Comparison of ENCODE assay signal across 36 cellular contexts in genomic region chr13:78940444-78940843, GRCh38.
"Had no signal": no experiment of that assay in that cellular context is flagged by ENCODE, and none has a peak within 500 bp of the region (broad histone marks: within the 10 kb centered on the region; RNA-seq: fewer than 3 reads in every experiment).

No MANE protein-coding gene starts in this region.

- H3K27ac Mint-ChIP-seq: activated B cell treated with CpG ODN at 0.5 μM for 24 hours; activated CD4-positive, alpha-beta memory T cell treated with anti-CD3 and anti-CD28 coated beads for 36 hours; activated CD4-positive, alpha-beta T cell treated with anti-CD3 and anti-CD28 coated beads, Interleukin-2, amount 10 ng/mL, durations not matched to agents 24 days and 14 days; activated CD8-positive, alpha-beta T cell treated with anti-CD3 and anti-CD28 coated beads for 36 hours; activated naive CD4-positive, alpha-beta T cell treated with anti-CD3 and anti-CD28 coated beads for 36 hours; activated naive CD4-positive, alpha-beta T cell treated with anti-CD3 and anti-CD28 coated beads, Interleukin-2, amount 50 U/mL, for 72 hours; activated naive CD8-positive, alpha-beta T cell treated with anti-CD3 and anti-CD28 coated beads for 36 hours; activated T-cell treated with anti-CD3 and anti-CD28 coated beads, Interleukin-2, amount 50 U/mL, for 72 hours; activated T-helper 1 cell treated with anti-CD3 and anti-CD28 coated beads, Interleukin-12 subunit alpha, Interleukin-12 subunit beta, Interleukin-2, Interleukin-4 antibody, amounts not matched to agents 30 ng/mL and 10 ng/mL and 1 ng/mL, durations not matched to agents 14 hours and 24 hours and 36 hours; activated T-helper 17 cell treated with anti-CD3 and anti-CD28 coated beads, Interleukin-2, amount 50 U/mL, for 72 hours; T-helper 1 cell treated with Interleukin-12 subunit alpha and Interleukin-12 subunit beta and Interleukin-4 antibody, amounts not matched to agents 30 μg/mL and 1 μg/mL, for 36 hours; T-helper 2 cell treated with Interferon-gamma antibody and Interleukin-4, amounts not matched to agents 5 μg/mL and 100 μg/mL, for 36 hours had no signal

- H3K9me3 ChIP-seq: adrenal gland, body of pancreas, breast epithelium had no signal

- H3K27me3 Mint-ChIP-seq: activated CD4-positive, alpha-beta memory T cell treated with anti-CD3 and anti-CD28 coated beads for 36 hours; activated CD4-positive, alpha-beta T cell treated with anti-CD3 and anti-CD28 coated beads, Interleukin-2, amount 10 ng/mL, durations not matched to agents 24 days and 14 days; activated CD8-positive, alpha-beta T cell treated with anti-CD3 and anti-CD28 coated beads for 36 hours; activated naive CD8-positive, alpha-beta T cell treated with anti-CD3 and anti-CD28 coated beads for 36 hours had no signal

- H3K27me3 ChIP-seq: adrenal gland, body of pancreas, brain microvascular endothelial cell, breast epithelium had no signal

- DNase-seq: activated B cell treated with CpG ODN at 0.5 μM for 24 hours; activated CD4-positive, alpha-beta memory T cell treated with anti-CD3 and anti-CD28 coated beads for 36 hours; activated CD4-positive, alpha-beta T cell treated with anti-CD3 and anti-CD28 coated beads for 4 hours; activated CD4-positive, alpha-beta T cell treated with anti-CD3 and anti-CD28 coated beads, Interleukin-2, amount 10 ng/mL, durations not matched to agents 24 days and 14 days; activated CD4-positive, alpha-beta T cell treated with anti-CD3 and anti-CD28 coated beads, Interleukin-2, amount 50 U/mL, for 1 hour; activated CD4-positive, alpha-beta T cell treated with anti-CD3 and anti-CD28 coated beads, Interleukin-2, amount 50 U/mL, for 4 hours; activated CD4-positive, CD25-positive, alpha-beta regulatory T cell treated with anti-CD3 and anti-CD28 coated beads, Interleukin-2, amount 50 U/mL, for 72 hours; activated CD8-positive, alpha-beta memory T cell treated with anti-CD3 and anti-CD28 coated beads, Interleukin-2, amount 50 U/mL, for 4 hours; activated CD8-positive, alpha-beta T cell treated with anti-CD3 and anti-CD28 coated beads for 36 hours; activated effector memory CD4-positive, alpha-beta T cell treated with anti-CD3 and anti-CD28 coated beads, Interleukin-2, amount 50 U/mL, for 16 hours; activated gamma-delta T cell treated with Interleukin-2 at 50 U/mL for 16 hours; activated naive CD4-positive, alpha-beta T cell; activated naive CD4-positive, alpha-beta T cell treated with anti-CD3 and anti-CD28 coated beads for 36 hours; activated naive CD4-positive, alpha-beta T cell treated with anti-CD3 and anti-CD28 coated beads, Interleukin-2, amount 50 U/mL, for 16 hours; activated naive CD8-positive, alpha-beta T cell treated with anti-CD3 and anti-CD28 coated beads for 36 hours; activated T-cell treated with anti-CD3 and anti-CD28 coated beads for 4 hours; activated T-cell treated with anti-CD3 and anti-CD28 coated beads, Interleukin-2, amount 50 U/mL, for 1 hour; activated T-cell treated with anti-CD3 and anti-CD28 coated beads, Interleukin-2, amount 50 U/mL, for 4 hours; activated T-cell treated with anti-CD3 and anti-CD28 coated beads, Interleukin-2, amount 50 U/mL, for 72 hours; adrenal gland; amniotic stem cell; aorta; body of pancreas; brain microvascular endothelial cell; central memory CD4-positive, alpha-beta T cell; T-helper 2 cell; T-helper 9 cell had no signal

- H3K4me1 ChIP-seq: adrenal gland, body of pancreas, breast epithelium had no signal

- FAIRE-seq: astrocyte, TTC549 had no signal

- H3K4me3 Mint-ChIP-seq: activated B cell treated with CpG ODN at 0.5 μM for 24 hours; activated CD4-positive, alpha-beta memory T cell treated with anti-CD3 and anti-CD28 coated beads for 36 hours; activated CD4-positive, alpha-beta T cell treated with anti-CD3 and anti-CD28 coated beads, Interleukin-2, amount 10 ng/mL, durations not matched to agents 24 days and 14 days; activated CD8-positive, alpha-beta T cell treated with anti-CD3 and anti-CD28 coated beads for 36 hours; activated naive CD4-positive, alpha-beta T cell treated with anti-CD3 and anti-CD28 coated beads for 36 hours; activated naive CD8-positive, alpha-beta T cell treated with anti-CD3 and anti-CD28 coated beads for 36 hours; activated T-cell treated with anti-CD3 and anti-CD28 coated beads, Interleukin-2, amount 50 U/mL, for 4 hours; activated T-cell treated with anti-CD3 and anti-CD28 coated beads, Interleukin-2, amount 50 U/mL, for 72 hours; activated T-helper 1 cell treated with anti-CD3 and anti-CD28 coated beads, Interleukin-12 subunit alpha, Interleukin-12 subunit beta, Interleukin-2, Interleukin-4 antibody, amounts not matched to agents 30 ng/mL and 10 ng/mL and 1 ng/mL, durations not matched to agents 14 hours and 24 hours and 36 hours; activated T-helper 17 cell treated with anti-CD3 and anti-CD28 coated beads, Interleukin-2, amount 50 U/mL, for 72 hours; T-helper 1 cell treated with Interleukin-12 subunit alpha and Interleukin-12 subunit beta and Interleukin-4 antibody, amounts not matched to agents 30 μg/mL and 1 μg/mL, for 36 hours; T-helper 2 cell treated with Interferon-gamma antibody and Interleukin-4, amounts not matched to agents 5 μg/mL and 100 μg/mL, for 36 hours had no signal

- H3K4me3 ChIP-seq: adrenal gland, body of pancreas, breast epithelium had no signal

- H3K9me3 Mint-ChIP-seq: activated B cell treated with CpG ODN at 0.5 μM for 24 hours; activated CD4-positive, alpha-beta memory T cell treated with anti-CD3 and anti-CD28 coated beads for 36 hours; activated CD4-positive, alpha-beta T cell treated with anti-CD3 and anti-CD28 coated beads, Interleukin-2, amount 10 ng/mL, durations not matched to agents 24 days and 14 days; activated CD8-positive, alpha-beta T cell treated with anti-CD3 and anti-CD28 coated beads for 36 hours; activated naive CD4-positive, alpha-beta T cell treated with anti-CD3 and anti-CD28 coated beads for 36 hours; activated naive CD4-positive, alpha-beta T cell treated with anti-CD3 and anti-CD28 coated beads, Interleukin-2, amount 50 U/mL, for 72 hours; activated naive CD8-positive, alpha-beta T cell treated with anti-CD3 and anti-CD28 coated beads for 36 hours; activated T-cell treated with anti-CD3 and anti-CD28 coated beads, Interleukin-2, amount 50 U/mL, for 4 hours; activated T-cell treated with anti-CD3 and anti-CD28 coated beads, Interleukin-2, amount 50 U/mL, for 72 hours; activated T-helper 1 cell treated with anti-CD3 and anti-CD28 coated beads, Interleukin-12 subunit alpha, Interleukin-12 subunit beta, Interleukin-2, Interleukin-4 antibody, amounts not matched to agents 30 ng/mL and 10 ng/mL and 1 ng/mL, durations not matched to agents 14 hours and 24 hours and 36 hours; activated T-helper 17 cell treated with anti-CD3 and anti-CD28 coated beads, Interleukin-2, amount 50 U/mL, for 72 hours; T-helper 1 cell treated with Interleukin-12 subunit alpha and Interleukin-12 subunit beta and Interleukin-4 antibody, amounts not matched to agents 30 μg/mL and 1 μg/mL, for 36 hours; T-helper 2 cell treated with Interferon-gamma antibody and Interleukin-4, amounts not matched to agents 5 μg/mL and 100 μg/mL, for 36 hours had no signal

- ATAC-seq: activated CD8-positive, alpha-beta T cell treated with anti-CD3 and anti-CD28 coated beads for 36 hours; activated naive CD4-positive, alpha-beta T cell treated with anti-CD3 and anti-CD28 coated beads, Interleukin-2, amount 50 U/mL, for 72 hours; activated T-cell treated with anti-CD3 and anti-CD28 coated beads, Interleukin-2, amount 50 U/mL, for 4 hours; activated T-cell treated with anti-CD3 and anti-CD28 coated beads, Interleukin-2, amount 50 U/mL, for 72 hours; activated T-helper 17 cell treated with anti-CD3 and anti-CD28 coated beads, Interleukin-2, amount 50 U/mL, for 72 hours; body of pancreas had no signal

- H3K36me3 Mint-ChIP-seq: activated CD4-positive, alpha-beta memory T cell treated with anti-CD3 and anti-CD28 coated beads for 36 hours; activated naive CD4-positive, alpha-beta T cell treated with anti-CD3 and anti-CD28 coated beads, Interleukin-2, amount 50 U/mL, for 72 hours; activated naive CD8-positive, alpha-beta T cell treated with anti-CD3 and anti-CD28 coated beads for 36 hours had no signal

- H3K27ac ChIP-seq: adrenal gland, body of pancreas, brain microvascular endothelial cell, breast epithelium, VCaP had no signal

- H3K4me1 Mint-ChIP-seq: activated B cell treated with CpG ODN at 0.5 μM for 24 hours; activated CD4-positive, alpha-beta T cell treated with anti-CD3 and anti-CD28 coated beads, Interleukin-2, amount 10 ng/mL, durations not matched to agents 24 days and 14 days; activated naive CD8-positive, alpha-beta T cell treated with anti-CD3 and anti-CD28 coated beads for 36 hours; activated T-helper 17 cell treated with anti-CD3 and anti-CD28 coated beads, Interleukin-2, amount 50 U/mL, for 72 hours had no signal

- H3K36me3 ChIP-seq: adrenal gland, brain microvascular endothelial cell, breast epithelium had no signal
